In the genomic region with DNA sequence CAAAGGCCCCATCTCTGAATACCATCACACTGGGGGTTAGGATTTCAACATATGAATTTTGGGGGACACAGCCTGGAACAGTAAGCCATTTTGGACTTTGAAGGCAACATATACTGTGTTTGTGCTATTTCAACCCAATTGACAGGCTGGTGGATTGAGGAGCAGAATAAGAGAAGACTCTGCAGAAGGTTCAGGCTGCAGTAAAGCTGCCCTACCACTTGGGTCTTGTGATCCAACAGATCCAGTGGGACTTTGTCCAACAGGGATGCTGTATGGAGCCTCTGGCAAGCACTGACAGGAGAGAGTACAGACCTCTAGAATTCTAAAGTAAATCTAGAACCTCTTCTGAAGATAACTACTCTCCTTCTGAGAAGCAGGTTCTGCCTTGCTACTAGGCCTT, we compare ENCODE assay signal across 2 cellular contexts.
TF ChIP-seq lines count a peak whose summit lies in the region.

No MANE protein-coding gene starts in this region.

TF ChIP-seq in A549, 52 proteins besides CTCF, POLR2A, EP300 and RAD21:
- TF ChIP-seq ZNF302 (CRISPR knock-in tag; IDR thresholded peaks at IDR 0.05) (no peak), BHLHE40 (IDR thresholded peaks at IDR 0.05; ENCODE audit: low read depth, low read length) (no peak), HOXB13 (CRISPR knock-in tag; IDR thresholded peaks at IDR 0.05; ENCODE audit: low read depth) (no peak), FOSL2 (IDR thresholded peaks at IDR 0.05) (no peak), FOSL2 (CRISPR knock-in tag; IDR thresholded peaks at IDR 0.05) (no peak), FOXS1 (CRISPR knock-in tag; IDR thresholded peaks at IDR 0.05) (no peak), MAZ (IDR thresholded peaks at IDR 0.05; ENCODE audit: borderline replicate concordance, low read depth, low read length) (no peak), ZSCAN20 (CRISPR knock-in tag; IDR thresholded peaks at IDR 0.05) (no peak), HDAC2 (IDR thresholded peaks at IDR 0.05) (no peak), CEBPB (IDR thresholded peaks at IDR 0.05) (no peak), SMC3 (IDR thresholded peaks at IDR 0.05) (no peak), CHD2 (IDR thresholded peaks at IDR 0.05; ENCODE audit: low read length, partially characterized antibody) (no peak), EHF (CRISPR knock-in tag; IDR thresholded peaks at IDR 0.05) (no peak)
- TF ChIP-seq, protein P1, sequence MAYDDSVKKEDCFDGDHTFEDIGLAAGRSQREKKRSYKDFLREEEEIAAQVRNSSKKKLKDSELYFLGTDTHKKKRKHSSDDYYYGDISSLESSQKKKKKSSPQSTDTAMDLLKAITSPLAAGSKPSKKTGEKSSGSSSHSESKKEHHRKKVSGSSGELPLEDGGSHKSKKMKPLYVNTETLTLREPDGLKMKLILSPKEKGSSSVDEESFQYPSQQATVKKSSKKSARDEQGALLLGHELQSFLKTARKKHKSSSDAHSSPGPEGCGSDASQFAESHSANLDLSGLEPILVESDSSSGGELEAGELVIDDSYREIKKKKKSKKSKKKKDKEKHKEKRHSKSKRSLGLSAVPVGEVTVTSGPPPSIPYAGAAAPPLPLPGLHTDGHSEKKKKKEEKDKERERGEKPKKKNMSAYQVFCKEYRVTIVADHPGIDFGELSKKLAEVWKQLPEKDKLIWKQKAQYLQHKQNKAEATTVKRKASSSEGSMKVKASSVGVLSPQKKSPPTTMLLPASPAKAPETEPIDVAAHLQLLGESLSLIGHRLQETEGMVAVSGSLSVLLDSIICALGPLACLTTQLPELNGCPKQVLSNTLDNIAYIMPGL (CRISPR knock-in tag; IDR thresholded peaks at IDR 0.05; ENCODE audit: borderline replicate concordance): no peak
- TF ChIP-seq, protein P2, sequence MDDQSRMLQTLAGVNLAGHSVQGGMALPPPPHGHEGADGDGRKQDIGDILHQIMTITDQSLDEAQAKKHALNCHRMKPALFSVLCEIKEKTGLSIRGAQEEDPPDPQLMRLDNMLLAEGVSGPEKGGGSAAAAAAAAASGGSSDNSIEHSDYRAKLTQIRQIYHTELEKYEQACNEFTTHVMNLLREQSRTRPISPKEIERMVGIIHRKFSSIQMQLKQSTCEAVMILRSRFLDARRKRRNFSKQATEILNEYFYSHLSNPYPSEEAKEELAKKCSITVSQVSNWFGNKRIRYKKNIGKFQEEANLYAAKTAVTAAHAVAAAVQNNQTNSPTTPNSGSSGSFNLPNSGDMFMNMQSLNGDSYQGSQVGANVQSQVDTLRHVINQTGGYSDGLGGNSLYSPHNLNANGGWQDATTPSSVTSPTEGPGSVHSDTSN (IDR thresholded peaks at IDR 0.05): no peak
- TF ChIP-seq, protein P3, sequence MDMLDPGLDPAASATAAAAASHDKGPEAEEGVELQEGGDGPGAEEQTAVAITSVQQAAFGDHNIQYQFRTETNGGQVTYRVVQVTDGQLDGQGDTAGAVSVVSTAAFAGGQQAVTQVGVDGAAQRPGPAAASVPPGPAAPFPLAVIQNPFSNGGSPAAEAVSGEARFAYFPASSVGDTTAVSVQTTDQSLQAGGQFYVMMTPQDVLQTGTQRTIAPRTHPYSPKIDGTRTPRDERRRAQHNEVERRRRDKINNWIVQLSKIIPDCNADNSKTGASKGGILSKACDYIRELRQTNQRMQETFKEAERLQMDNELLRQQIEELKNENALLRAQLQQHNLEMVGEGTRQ (IDR thresholded peaks at IDR 0.05): no peak
- TF ChIP-seq, protein P4, sequence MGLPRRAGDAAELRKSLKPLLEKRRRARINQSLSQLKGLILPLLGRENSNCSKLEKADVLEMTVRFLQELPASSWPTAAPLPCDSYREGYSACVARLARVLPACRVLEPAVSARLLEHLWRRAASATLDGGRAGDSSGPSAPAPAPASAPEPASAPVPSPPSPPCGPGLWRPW (IDR thresholded peaks at IDR 0.05): no peak

TF ChIP-seq in HepG2, 621 proteins besides CTCF, POLR2A, EP300 and RAD21:
- TF ChIP-seq, protein P5, sequence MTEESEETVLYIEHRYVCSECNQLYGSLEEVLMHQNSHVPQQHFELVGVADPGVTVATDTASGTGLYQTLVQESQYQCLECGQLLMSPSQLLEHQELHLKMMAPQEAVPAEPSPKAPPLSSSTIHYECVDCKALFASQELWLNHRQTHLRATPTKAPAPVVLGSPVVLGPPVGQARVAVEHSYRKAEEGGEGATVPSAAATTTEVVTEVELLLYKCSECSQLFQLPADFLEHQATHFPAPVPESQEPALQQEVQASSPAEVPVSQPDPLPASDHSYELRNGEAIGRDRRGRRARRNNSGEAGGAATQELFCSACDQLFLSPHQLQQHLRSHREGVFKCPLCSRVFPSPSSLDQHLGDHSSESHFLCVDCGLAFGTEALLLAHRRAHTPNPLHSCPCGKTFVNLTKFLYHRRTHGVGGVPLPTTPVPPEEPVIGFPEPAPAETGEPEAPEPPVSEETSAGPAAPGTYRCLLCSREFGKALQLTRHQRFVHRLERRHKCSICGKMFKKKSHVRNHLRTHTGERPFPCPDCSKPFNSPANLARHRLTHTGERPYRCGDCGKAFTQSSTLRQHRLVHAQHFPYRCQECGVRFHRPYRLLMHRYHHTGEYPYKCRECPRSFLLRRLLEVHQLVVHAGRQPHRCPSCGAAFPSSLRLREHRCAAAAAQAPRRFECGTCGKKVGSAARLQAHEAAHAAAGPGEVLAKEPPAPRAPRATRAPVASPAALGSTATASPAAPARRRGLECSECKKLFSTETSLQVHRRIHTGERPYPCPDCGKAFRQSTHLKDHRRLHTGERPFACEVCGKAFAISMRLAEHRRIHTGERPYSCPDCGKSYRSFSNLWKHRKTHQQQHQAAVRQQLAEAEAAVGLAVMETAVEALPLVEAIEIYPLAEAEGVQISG (CRISPR knock-in tag; IDR thresholded peaks at IDR 0.05): no peak
- TF ChIP-seq, protein P6, sequence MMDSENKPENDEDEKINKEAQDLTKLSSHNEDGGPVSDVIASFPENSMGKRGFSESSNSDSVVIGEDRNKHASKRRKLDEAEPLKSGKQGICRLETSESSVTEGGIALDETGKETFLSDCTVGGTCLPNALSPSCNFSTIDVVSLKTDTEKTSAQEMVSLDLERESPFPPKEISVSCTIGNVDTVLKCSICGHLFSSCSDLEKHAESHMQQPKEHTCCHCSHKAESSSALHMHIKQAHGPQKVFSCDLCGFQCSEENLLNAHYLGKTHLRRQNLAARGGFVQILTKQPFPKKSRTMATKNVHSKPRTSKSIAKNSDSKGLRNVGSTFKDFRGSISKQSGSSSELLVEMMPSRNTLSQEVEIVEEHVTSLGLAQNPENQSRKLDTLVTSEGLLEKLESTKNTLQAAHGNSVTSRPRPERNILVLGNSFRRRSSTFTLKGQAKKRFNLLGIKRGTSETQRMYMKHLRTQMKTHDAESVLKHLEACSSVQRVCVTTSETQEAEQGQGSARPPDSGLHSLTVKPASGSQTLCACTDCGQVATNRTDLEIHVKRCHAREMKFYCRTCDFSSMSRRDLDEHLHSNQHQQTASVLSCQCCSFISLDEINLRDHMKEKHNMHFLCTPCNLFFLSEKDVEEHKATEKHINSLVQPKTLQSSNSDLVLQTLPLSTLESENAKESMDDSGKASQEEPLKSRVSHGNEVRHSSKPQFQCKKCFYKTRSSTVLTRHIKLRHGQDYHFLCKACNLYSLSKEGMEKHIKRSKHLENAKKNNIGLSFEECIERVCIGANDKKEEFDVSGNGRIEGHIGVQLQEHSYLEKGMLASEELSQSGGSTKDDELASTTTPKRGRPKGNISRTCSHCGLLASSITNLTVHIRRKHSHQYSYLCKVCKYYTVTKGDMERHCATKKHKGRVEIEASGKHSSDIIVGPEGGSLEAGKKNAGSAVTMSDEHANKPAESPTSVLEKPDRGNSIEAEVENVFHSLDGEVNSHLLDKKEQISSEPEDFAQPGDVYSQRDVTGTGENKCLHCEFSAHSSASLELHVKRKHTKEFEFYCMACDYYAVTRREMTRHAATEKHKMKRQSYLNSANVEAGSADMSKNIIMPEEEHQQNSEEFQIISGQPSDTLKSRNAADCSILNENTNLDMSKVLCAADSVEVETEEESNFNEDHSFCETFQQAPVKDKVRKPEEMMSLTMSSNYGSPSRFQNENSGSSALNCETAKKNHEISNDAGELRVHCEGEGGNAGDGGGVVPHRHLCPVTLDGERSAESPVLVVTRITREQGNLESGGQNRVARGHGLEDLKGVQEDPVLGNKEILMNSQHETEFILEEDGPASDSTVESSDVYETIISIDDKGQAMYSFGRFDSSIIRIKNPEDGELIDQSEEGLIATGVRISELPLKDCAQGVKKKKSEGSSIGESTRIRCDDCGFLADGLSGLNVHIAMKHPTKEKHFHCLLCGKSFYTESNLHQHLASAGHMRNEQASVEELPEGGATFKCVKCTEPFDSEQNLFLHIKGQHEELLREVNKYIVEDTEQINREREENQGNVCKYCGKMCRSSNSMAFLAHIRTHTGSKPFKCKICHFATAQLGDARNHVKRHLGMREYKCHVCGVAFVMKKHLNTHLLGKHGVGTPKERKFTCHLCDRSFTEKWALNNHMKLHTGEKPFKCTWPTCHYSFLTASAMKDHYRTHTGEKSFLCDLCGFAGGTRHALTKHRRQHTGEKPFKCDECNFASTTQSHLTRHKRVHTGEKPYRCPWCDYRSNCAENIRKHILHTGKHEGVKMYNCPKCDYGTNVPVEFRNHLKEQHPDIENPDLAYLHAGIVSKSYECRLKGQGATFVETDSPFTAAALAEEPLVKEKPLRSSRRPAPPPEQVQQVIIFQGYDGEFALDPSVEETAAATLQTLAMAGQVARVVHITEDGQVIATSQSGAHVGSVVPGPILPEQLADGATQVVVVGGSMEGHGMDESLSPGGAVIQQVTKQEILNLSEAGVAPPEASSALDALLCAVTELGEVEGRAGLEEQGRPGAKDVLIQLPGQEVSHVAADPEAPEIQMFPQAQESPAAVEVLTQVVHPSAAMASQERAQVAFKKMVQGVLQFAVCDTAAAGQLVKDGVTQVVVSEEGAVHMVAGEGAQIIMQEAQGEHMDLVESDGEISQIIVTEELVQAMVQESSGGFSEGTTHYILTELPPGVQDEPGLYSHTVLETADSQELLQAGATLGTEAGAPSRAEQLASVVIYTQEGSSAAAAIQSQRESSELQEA (CRISPR knock-in tag; IDR thresholded peaks at IDR 0.05; ENCODE audit: not compliant biosample characterization): no peak
- no peak for TF ChIP-seq SIN3B (IDR thresholded peaks at IDR 0.05; ENCODE audit: low read length)
- TF ChIP-seq KDM1A (CRISPR knock-in tag; IDR thresholded peaks at IDR 0.05): peak; percentile 18; the same call in 1 of the 2 replicates
- TF ChIP-seq MED1 (CRISPR knock-in tag; IDR thresholded peaks at IDR 0.05): no peak
- TF ChIP-seq ZNF788 (CRISPR knock-in tag; IDR thresholded peaks at IDR 0.05; ENCODE audit: borderline replicate concordance): no peak
- TF ChIP-seq ZNF3 (CRISPR knock-in tag; IDR thresholded peaks at IDR 0.05): no peak
- no peak for TF ChIP-seq ZNF563 (CRISPR knock-in tag; IDR thresholded peaks at IDR 0.05)
- TF ChIP-seq ZBTB38 (CRISPR knock-in tag; IDR thresholded peaks at IDR 0.05): no peak
- peak; percentile 82 for TF ChIP-seq ZNF629 (CRISPR knock-in tag; conservative IDR thresholded peaks at IDR 0.05)
- TF ChIP-seq GATA4 (IDR thresholded peaks at IDR 0.05; ENCODE audit: borderline replicate concordance, low read depth): no peak
- TF ChIP-seq, protein P7, sequence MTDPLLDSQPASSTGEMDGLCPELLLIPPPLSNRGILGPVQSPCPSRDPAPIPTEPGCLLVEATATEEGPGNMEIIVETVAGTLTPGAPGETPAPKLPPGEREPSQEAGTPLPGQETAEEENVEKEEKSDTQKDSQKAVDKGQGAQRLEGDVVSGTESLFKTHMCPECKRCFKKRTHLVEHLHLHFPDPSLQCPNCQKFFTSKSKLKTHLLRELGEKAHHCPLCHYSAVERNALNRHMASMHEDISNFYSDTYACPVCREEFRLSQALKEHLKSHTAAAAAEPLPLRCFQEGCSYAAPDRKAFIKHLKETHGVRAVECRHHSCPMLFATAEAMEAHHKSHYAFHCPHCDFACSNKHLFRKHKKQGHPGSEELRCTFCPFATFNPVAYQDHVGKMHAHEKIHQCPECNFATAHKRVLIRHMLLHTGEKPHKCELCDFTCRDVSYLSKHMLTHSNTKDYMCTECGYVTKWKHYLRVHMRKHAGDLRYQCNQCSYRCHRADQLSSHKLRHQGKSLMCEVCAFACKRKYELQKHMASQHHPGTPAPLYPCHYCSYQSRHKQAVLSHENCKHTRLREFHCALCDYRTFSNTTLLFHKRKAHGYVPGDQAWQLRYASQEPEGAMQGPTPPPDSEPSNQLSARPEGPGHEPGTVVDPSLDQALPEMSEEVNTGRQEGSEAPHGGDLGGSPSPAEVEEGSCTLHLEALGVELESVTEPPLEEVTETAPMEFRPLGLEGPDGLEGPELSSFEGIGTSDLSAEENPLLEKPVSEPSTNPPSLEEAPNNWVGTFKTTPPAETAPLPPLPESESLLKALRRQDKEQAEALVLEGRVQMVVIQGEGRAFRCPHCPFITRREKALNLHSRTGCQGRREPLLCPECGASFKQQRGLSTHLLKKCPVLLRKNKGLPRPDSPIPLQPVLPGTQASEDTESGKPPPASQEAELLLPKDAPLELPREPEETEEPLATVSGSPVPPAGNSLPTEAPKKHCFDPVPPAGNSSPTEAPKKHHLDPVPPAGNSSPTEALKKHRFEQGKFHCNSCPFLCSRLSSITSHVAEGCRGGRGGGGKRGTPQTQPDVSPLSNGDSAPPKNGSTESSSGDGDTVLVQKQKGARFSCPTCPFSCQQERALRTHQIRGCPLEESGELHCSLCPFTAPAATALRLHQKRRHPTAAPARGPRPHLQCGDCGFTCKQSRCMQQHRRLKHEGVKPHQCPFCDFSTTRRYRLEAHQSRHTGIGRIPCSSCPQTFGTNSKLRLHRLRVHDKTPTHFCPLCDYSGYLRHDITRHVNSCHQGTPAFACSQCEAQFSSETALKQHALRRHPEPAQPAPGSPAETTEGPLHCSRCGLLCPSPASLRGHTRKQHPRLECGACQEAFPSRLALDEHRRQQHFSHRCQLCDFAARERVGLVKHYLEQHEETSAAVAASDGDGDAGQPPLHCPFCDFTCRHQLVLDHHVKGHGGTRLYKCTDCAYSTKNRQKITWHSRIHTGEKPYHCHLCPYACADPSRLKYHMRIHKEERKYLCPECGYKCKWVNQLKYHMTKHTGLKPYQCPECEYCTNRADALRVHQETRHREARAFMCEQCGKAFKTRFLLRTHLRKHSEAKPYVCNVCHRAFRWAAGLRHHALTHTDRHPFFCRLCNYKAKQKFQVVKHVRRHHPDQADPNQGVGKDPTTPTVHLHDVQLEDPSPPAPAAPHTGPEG (CRISPR knock-in tag; IDR thresholded peaks at IDR 0.05): peak; percentile 75; the same call in 1 of the 2 replicates
- no peak for TF ChIP-seq SKI (IDR thresholded peaks at IDR 0.05; ENCODE audit: partially characterized antibody)
